ENCODE assay signal across 1 cellular context in the genomic region with DNA sequence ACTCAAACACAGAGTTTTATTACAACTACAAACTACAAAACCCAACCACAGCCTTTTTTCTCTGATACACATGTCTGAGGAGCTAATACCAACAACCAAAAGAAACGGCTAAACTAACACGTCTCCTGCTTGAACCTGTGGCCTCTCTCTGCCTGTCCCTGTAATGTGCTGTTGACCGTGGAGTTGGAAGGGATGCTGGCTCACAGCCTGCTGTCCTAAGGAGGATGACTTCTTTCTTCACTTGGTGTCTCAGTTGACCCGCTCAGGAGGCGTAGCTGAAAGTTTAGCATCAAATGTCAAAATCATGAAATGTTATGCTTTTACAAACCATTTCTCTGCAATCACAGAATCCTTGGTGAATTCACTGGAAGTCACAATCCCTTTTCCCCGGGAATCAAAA.
TF ChIP-seq lines count a peak whose summit lies in the region.

No MANE protein-coding gene starts in this region.

TF ChIP-seq in HCT116, 20 proteins besides CTCF, POLR2A, EP300 and RAD21 (continued from another document):
- TF ChIP-seq, protein P1, sequence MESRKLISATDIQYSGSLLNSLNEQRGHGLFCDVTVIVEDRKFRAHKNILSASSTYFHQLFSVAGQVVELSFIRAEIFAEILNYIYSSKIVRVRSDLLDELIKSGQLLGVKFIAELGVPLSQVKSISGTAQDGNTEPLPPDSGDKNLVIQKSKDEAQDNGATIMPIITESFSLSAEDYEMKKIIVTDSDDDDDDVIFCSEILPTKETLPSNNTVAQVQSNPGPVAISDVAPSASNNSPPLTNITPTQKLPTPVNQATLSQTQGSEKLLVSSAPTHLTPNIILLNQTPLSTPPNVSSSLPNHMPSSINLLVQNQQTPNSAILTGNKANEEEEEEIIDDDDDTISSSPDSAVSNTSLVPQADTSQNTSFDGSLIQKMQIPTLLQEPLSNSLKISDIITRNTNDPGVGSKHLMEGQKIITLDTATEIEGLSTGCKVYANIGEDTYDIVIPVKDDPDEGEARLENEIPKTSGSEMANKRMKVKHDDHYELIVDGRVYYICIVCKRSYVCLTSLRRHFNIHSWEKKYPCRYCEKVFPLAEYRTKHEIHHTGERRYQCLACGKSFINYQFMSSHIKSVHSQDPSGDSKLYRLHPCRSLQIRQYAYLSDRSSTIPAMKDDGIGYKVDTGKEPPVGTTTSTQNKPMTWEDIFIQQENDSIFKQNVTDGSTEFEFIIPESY (IDR thresholded peaks at IDR 0.05; ENCODE audit: extremely low read depth, insufficient replicate concordance, low read length), result no peak
- no peak for TF ChIP-seq EGR1 (IDR thresholded peaks at IDR 0.05; ENCODE audit: low read depth)
- TF ChIP-seq SP1 (IDR thresholded peaks at IDR 0.05; ENCODE audit: low read depth), result no peak
- TF ChIP-seq JUND (IDR thresholded peaks at IDR 0.05), result no peak
- no peak for TF ChIP-seq ZNF274 (IDR thresholded peaks at IDR 0.05; ENCODE audit: low read depth, low read length)
